In the genomic region with DNA sequence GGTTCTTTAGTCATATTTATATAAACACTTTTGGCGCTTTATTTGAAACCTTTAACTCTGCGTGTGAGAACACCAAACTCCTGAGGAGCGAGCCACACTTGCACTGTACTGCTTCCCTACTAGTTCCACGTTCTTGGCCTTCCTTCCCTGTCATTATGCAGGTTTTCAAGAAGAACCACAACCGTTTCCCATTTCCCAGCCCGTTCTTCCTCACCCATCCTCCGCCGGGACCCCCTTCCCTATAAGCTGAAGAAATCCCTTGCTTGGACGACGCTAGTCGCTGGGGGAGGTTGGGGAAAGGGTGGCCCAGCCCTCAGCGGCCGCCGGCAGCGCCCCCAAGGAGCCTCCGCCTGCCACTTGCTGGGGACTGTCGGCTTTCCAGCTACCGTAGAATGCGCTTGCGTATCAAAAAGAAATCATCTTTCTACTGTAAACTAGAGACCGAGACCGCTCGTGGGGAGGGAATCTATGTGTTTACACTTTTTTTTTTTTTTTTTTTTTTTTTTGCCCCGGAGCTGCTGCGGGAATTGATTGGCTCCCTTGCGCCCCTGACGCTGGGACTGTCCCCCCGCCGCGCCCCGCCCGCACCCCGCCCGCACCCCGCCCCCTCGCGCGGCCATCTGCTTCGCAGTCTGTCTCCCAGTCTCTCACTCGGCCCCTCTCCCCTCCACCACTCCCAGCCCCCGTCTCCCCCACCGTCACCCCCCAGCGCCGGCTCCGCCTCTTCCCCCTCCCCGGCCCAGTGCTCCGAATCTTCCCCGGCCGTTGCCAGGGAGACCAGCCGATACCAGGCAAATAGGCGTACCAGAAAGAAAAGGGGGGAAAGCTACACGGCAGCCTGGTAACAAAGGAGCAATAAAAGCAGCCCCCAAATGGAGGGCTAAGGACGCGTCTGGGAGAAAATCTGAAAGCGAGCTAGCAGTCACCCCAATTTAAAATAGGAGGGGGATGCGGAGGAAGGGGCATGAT, we compare ENCODE assay signal across 1 cellular context.
TF ChIP-seq lines count a peak whose summit lies in the region.

No MANE protein-coding gene starts in this region.

TF ChIP-seq in PFSK-1, 5 proteins besides CTCF, POLR2A, EP300 and RAD21:
- TF ChIP-seq, protein P1, sequence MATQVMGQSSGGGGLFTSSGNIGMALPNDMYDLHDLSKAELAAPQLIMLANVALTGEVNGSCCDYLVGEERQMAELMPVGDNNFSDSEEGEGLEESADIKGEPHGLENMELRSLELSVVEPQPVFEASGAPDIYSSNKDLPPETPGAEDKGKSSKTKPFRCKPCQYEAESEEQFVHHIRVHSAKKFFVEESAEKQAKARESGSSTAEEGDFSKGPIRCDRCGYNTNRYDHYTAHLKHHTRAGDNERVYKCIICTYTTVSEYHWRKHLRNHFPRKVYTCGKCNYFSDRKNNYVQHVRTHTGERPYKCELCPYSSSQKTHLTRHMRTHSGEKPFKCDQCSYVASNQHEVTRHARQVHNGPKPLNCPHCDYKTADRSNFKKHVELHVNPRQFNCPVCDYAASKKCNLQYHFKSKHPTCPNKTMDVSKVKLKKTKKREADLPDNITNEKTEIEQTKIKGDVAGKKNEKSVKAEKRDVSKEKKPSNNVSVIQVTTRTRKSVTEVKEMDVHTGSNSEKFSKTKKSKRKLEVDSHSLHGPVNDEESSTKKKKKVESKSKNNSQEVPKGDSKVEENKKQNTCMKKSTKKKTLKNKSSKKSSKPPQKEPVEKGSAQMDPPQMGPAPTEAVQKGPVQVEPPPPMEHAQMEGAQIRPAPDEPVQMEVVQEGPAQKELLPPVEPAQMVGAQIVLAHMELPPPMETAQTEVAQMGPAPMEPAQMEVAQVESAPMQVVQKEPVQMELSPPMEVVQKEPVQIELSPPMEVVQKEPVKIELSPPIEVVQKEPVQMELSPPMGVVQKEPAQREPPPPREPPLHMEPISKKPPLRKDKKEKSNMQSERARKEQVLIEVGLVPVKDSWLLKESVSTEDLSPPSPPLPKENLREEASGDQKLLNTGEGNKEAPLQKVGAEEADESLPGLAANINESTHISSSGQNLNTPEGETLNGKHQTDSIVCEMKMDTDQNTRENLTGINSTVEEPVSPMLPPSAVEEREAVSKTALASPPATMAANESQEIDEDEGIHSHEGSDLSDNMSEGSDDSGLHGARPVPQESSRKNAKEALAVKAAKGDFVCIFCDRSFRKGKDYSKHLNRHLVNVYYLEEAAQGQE (IDR thresholded peaks at IDR 0.05; ENCODE audit: insufficient read depth in 1 of 2, low read depth in 2 of 2, low read length in 2 of 2): no peak
- TF ChIP-seq SIN3A (IDR thresholded peaks at IDR 0.05; ENCODE audit: borderline replicate concordance, insufficient read depth, low read length) (no peak), POLR2AphosphoS5 (IDR thresholded peaks at IDR 0.05; ENCODE audit: low read depth, low read length) (no peak), FOXP2 (optimal IDR thresholded peaks at IDR 0.05; ENCODE audit: borderline replicate concordance, extremely low read depth, extremely low read length, insufficient read depth) (no peak), TAF1 (IDR thresholded peaks at IDR 0.05; ENCODE audit: borderline replicate concordance, insufficient read depth, low read length) (0 out of 2 replicates have a peak, but pooled peaks have one; percentile 21)
TF ChIP-seq in PFSK-1: peak in this region for 1.
